In genomic region chr7:36986429-36987362, GRCh38 we compare ENCODE assay signal across 8 cellular contexts.
DNase-seq lines count a peak whose midpoint lies in the region; ATAC-seq, FAIRE-seq and TF ChIP-seq lines count a peak whose summit lies in the region.

No MANE protein-coding gene starts in this region.

- no peak overlapping the region for H3K14ac ChIP-seq in H1 (ENCODE audit: insufficient read length)

- H3K23me2 ChIP-seq in H1 (ENCODE audit: low read depth, low read length), result no peaks in the 10 kb centered on the region

- H3K4ac ChIP-seq in H1 (replicated peaks; ENCODE audit: insufficient read length, low read depth, low read length), result no peak overlapping the region

- peak; percentile 68 to 95 (median 89) for TF ChIP-seq CTCF in HCT116 (IDR thresholded peaks at IDR 0.05 in 2 of 3, conservative IDR thresholded peaks at IDR 0.05 in 1 of 3; ENCODE audit: borderline replicate concordance in 1 of 3, insufficient read depth in 1 of 3, low read depth in 2 of 3, low read length in 2 of 3)
- peak; percentile 75 to 91 (median 88) for TF ChIP-seq CTCF in H1 (IDR thresholded peaks at IDR 0.05; ENCODE audit: control extremely low read depth in 1 of 3, insufficient read depth in 1 of 3, low read depth in 1 of 3, low read length in 3 of 3)

- no peaks in the 10 kb centered on the region for H3K9me2 ChIP-seq in HCT116 (ENCODE audit: insufficient read depth)

- peak overlapping the region; percentile 77 for H2BK5ac ChIP-seq in H1 (ENCODE audit: low read depth, low read length)

- intact Hi-C loops in HCT116 (cut with micrococcal nuclease), result loop anchor here (1.0 to 5.0 kb wide), 3 partner anchors 196 to 499 kb away; no protein-coding TSS in a partner anchor

- peak overlapping the region; percentile 3; the same call in 1 of the 2 replicates for H3K18ac ChIP-seq in H1 (ENCODE audit: extremely low read depth, low read length)

- peak overlapping the region; percentile 19 for H3K4me2 ChIP-seq in HCT116 (ENCODE audit: low read length)
- peak overlapping the region; percentile 50 to 55 for H3K4me2 ChIP-seq in H1 (ENCODE audit: insufficient read depth in 1 of 2, low read depth in 2 of 2, low read length in 2 of 2)

- WGBS in H1 (ENCODE audit: extremely low coverage in 1 of 2, insufficient coverage in 1 of 2, insufficient read length in 1 of 2, insufficient replicate concordance in 2 of 2, low coverage in 1 of 2, low lambda C conversion rate in 2 of 2, missing lambda C conversion rate in 1 of 2), 2 experiments, result 52% methylated on average over 14 of the region's 14 CpGs; no CpG with 5 or more reads in 1 of the 2 experiments
- WGBS in mesodermal cell (ENCODE audit: insufficient coverage in 2 of 2), 2 experiments, result 41 to 43% methylated on average over 11 to 13 of the region's 14 CpGs

- POLR2A ChIA-PET in HCT116 (lab: Charles Lee), result no interaction called here
- POLR2A ChIA-PET in H1 (lab: Charles Lee; ENCODE audit: partially characterized antibody), result no interaction called here

- ATAC-seq in HCT116 (peak; percentile 94), GM21737 (IDR thresholded peaks at IDR 0.05; ENCODE audit: unreplicated experiment) (no peak)

- H3K9me3 ChIP-seq in HCT116 (ENCODE audit: control insufficient read depth in 1 of 2, insufficient read depth in 1 of 2, low read depth in 1 of 2, low read length in 2 of 2), result no peaks in the 10 kb centered on the region
- no peaks in the 10 kb centered on the region for H3K9me3 ChIP-seq in H1 (ENCODE audit: insufficient read depth in 2 of 2, low read depth in 1 of 2, low read length in 1 of 2)
- no peaks in the 10 kb centered on the region for H3K9me3 ChIP-seq in mesodermal cell (ENCODE audit: control insufficient read depth, low read length)

- H3K27me3 ChIP-seq in HCT116 (ENCODE audit: insufficient read depth, low read length) (no peaks in the 10 kb centered on the region), H1 (replicated peaks in 1 of 4; ENCODE audit: control insufficient read depth in 3 of 4, extremely low read depth in 1 of 4, insufficient read depth in 3 of 4, low read length in 3 of 4) (no peaks in the 10 kb centered on the region)

- DNase-seq in COLO829 (ENCODE audit: low spot score) (peak; percentile 88), HCT116 (ENCODE audit: low read depth, low spot score) (peak; percentile 34), NCI-H460 (ENCODE audit: extremely low read depth, low read depth) (peak; percentile 47), H1 (ENCODE audit: low read depth in 1 of 2, low spot score in 2 of 2) (peak; percentile 41 to 90)
- peak; percentile 88 for DNase-seq in activated CD8-positive, alpha-beta memory T cell treated with anti-CD3 and anti-CD28 coated beads for 24 hours
- DNase-seq in stimulated activated CD8-positive, alpha-beta memory T cell treated with anti-CD3 and anti-CD28 coated beads, Interleukin-7, amount 100 ng/mL, for 1 hour (ENCODE audit: low read depth in 2 of 2), result peak; percentile 7 to 31

- no peak overlapping the region for H4K8ac ChIP-seq in H1 (ENCODE audit: extremely low read depth, insufficient read depth, low read length)

- H3K79me2 ChIP-seq in HCT116 (ENCODE audit: insufficient read depth, low read length), result no peaks in the 10 kb centered on the region
- no peaks in the 10 kb centered on the region for H3K79me2 ChIP-seq in H1 (ENCODE audit: control insufficient read depth in 1 of 2, insufficient read depth in 2 of 2, low read length in 2 of 2)

- H3K4me3 ChIP-seq in HCT116 (replicated peaks in 1 of 2; ENCODE audit: low read depth in 1 of 2, low read length in 2 of 2), result no peak overlapping the region
- peak overlapping the region in 1 of 4 experiments; percentile 21; a peak in 1 of 8 replicates for H3K4me3 ChIP-seq in H1 (ENCODE audit: extremely low read depth in 1 of 4, insufficient read depth in 2 of 4, low read depth in 3 of 4, low read length in 4 of 4)
- H3K4me3 ChIP-seq in mesodermal cell (ENCODE audit: extremely low read depth, insufficient read depth, low read length, poor library complexity, severe bottlenecking), result no peak overlapping the region

- no peak overlapping the region for H2BK20ac ChIP-seq in H1 (ENCODE audit: low read length)

- peak; percentile 79 for TF ChIP-seq RAD21 in HCT116 (IDR thresholded peaks at IDR 0.05; ENCODE audit: low read depth)
- peak; percentile 71 to 81 for TF ChIP-seq RAD21 in H1 (IDR thresholded peaks at IDR 0.05 in 1 of 2, conservative IDR thresholded peaks at IDR 0.05 in 1 of 2; ENCODE audit: low read depth in 2 of 2, low read length in 2 of 2)

- TF ChIP-seq POLR2A in HCT116 (IDR thresholded peaks at IDR 0.05; ENCODE audit: borderline replicate concordance, extremely low read depth, insufficient read depth, insufficient read length), result no peak
- no peak for TF ChIP-seq POLR2A in H1 (IDR thresholded peaks at IDR 0.05; ENCODE audit: control extremely low read depth in 1 of 2, low read depth in 2 of 2, low read length in 2 of 2)

- peak in 1 of 2 experiments; percentile 53; a peak in 1 of 3 replicates for TF ChIP-seq EP300 in H1 (IDR thresholded peaks at IDR 0.05; ENCODE audit: borderline replicate concordance in 1 of 2, low read depth in 2 of 2, low read length in 2 of 2)

- FAIRE-seq in H1 (lab: Jason Lieb, UNC), result peak; percentile 87

- H3K79me1 ChIP-seq in H1 (ENCODE audit: low read depth, low read length), result no peaks in the 10 kb centered on the region

- RAD21 ChIA-PET in HCT116 (lab: Charles Lee; ENCODE audit: low non-redundant PET in 1 of 2, low total read pairs in 2 of 2, uncharacterized antibody in 2 of 2, unreplicated experiment in 2 of 2), result interaction anchor here in 1 of 2 experiments (1.5 kb wide), 1 partner anchor 195 kb away, joined by 6 read pairs; no protein-coding TSS in a partner anchor

- H2AK5ac ChIP-seq in H1 (ENCODE audit: low read depth, low read length), result no peak overlapping the region

- H2BK120ac ChIP-seq in H1 (replicated peaks; ENCODE audit: low read depth, low read length), result no peak overlapping the region

- peaks cover 4 to 7% of the 10 kb centered on the region in 2 experiments; a peak in 3 of 4 replicates for H3K4me1 ChIP-seq in HCT116 (ENCODE audit: control insufficient read depth in 1 of 2, insufficient read depth in 2 of 2, low read length in 2 of 2)
- H3K4me1 ChIP-seq in H1 (replicated peaks in 1 of 4; ENCODE audit: control insufficient read depth in 3 of 4, insufficient read depth in 4 of 4, low read length in 3 of 4), result peaks cover 0 to 14% (median 0%) of the 10 kb centered on the region in 4 experiments; a peak in 3 of 7 replicates
- peaks cover 5% of the 10 kb centered on the region for H3K4me1 ChIP-seq in mesodermal cell (ENCODE audit: control insufficient read depth, insufficient read depth, low read length, poor library complexity, severe bottlenecking)

- no peak overlapping the region for H3K56ac ChIP-seq in H1 (replicated peaks; ENCODE audit: insufficient read length, low read depth, low read length)

- no peak overlapping the region for H3K9ac ChIP-seq in HCT116 (ENCODE audit: low read length)
- no peak overlapping the region for H3K9ac ChIP-seq in H1 (replicated peaks in 1 of 4; ENCODE audit: extremely low read depth in 1 of 4, low read depth in 3 of 4, low read length in 3 of 4)

- H3K23ac ChIP-seq in H1 (ENCODE audit: insufficient read length), result no peak overlapping the region

- no peak overlapping the region for H2BK15ac ChIP-seq in H1 (ENCODE audit: low read length)

- peak overlapping the region; percentile 90 for H2BK12ac ChIP-seq in H1 (ENCODE audit: low read depth, low read length)

- no peaks in the 10 kb centered on the region for H3K36me3 ChIP-seq in HCT116 (ENCODE audit: control insufficient read depth in 1 of 2, insufficient read depth in 2 of 2, low read length in 2 of 2)
- no peaks in the 10 kb centered on the region for H3K36me3 ChIP-seq in H1 (ENCODE audit: control insufficient read depth in 2 of 4, insufficient read depth in 4 of 4, low read length in 3 of 4)
- no peaks in the 10 kb centered on the region for H3K36me3 ChIP-seq in mesodermal cell (ENCODE audit: control insufficient read depth, insufficient read depth, low read length)

- no peak overlapping the region for H3K27ac ChIP-seq in HCT116 (ENCODE audit: low read depth, low read length)
- H3K27ac ChIP-seq in H1 (ENCODE audit: low read depth, low read length), result peak overlapping the region; percentile 72
- H3K27ac ChIP-seq in mesodermal cell (ENCODE audit: low read depth, low read length, severe bottlenecking), result peak overlapping the region; percentile 1

- CTCF ChIA-PET in HCT116 (lab: Charles Lee), result interaction anchor here (1.0 to 6.5 kb wide), 5 partner anchors 19 to 499 kb away, joined by 3 to 48 read pairs (median 4); no protein-coding TSS in a partner anchor
- CTCF ChIA-PET in H1 (lab: Charles Lee; ENCODE audit: partially characterized antibody), result interaction anchor here (0.5 to 11.2 kb wide), 40 partner anchors 9 to 1033 kb away, joined by 3 to 162 read pairs (median 4); partner anchors contain the start of gene SFRP4

- BruUV-seq in HCT116 (replicated peaks; lab: Mats Ljungman, UMichigan), result no TSS peak

- no peaks in the 10 kb centered on the region for H4K20me1 ChIP-seq in HCT116 (ENCODE audit: insufficient read depth)
- no peaks in the 10 kb centered on the region for H4K20me1 ChIP-seq in H1 (replicated peaks in 1 of 2; ENCODE audit: control insufficient read depth in 1 of 2, insufficient read depth in 2 of 2, low read length in 2 of 2)

- H4K5ac ChIP-seq in H1 (ENCODE audit: insufficient read length, low read depth, low read length), result no peak overlapping the region

- no peak overlapping the region for H4K91ac ChIP-seq in H1 (replicated peaks; ENCODE audit: insufficient read length, low read length)

- H2AFZ ChIP-seq in HCT116 (ENCODE audit: low read depth, low read length, poor library complexity, severe bottlenecking) (peak overlapping the region; percentile 47), H1 (ENCODE audit: low read length) (no peak overlapping the region)

TF ChIP-seq in HCT116, 20 proteins besides CTCF, POLR2A, EP300 and RAD21 (continues in another document):
- TF ChIP-seq ZFX (IDR thresholded peaks at IDR 0.05) (no peak), ELF1 (IDR thresholded peaks at IDR 0.05; ENCODE audit: borderline replicate concordance, low read depth) (no peak), CEBPB (IDR thresholded peaks at IDR 0.05; ENCODE audit: low read depth) (no peak), SP1 (IDR thresholded peaks at IDR 0.05; ENCODE audit: low read depth) (no peak)

TF ChIP-seq in H1, 55 proteins besides CTCF, POLR2A, EP300 and RAD21 (continues in another document):
- TF ChIP-seq SUZ12 (IDR thresholded peaks at IDR 0.05; ENCODE audit: low read length) (no peak), KDM1A (IDR thresholded peaks at IDR 0.05; ENCODE audit: borderline replicate concordance, low read length) (no peak), BRCA1 (IDR thresholded peaks at IDR 0.05; ENCODE audit: low read depth, low read length) (no peak), CHD2 (IDR thresholded peaks at IDR 0.05; ENCODE audit: low read length) (0 out of 2 replicates have a peak, but pooled peaks have one; percentile 34), EGR1 (IDR thresholded peaks at IDR 0.05; ENCODE audit: borderline replicate concordance, low read depth, low read length) (no peak), GTF2F1 (IDR thresholded peaks at IDR 0.05; ENCODE audit: borderline replicate concordance, low read depth, low read length) (no peak), CREB1 (IDR thresholded peaks at IDR 0.05) (0 out of 2 replicates have a peak, but pooled peaks have one; percentile 39), RFX5 (IDR thresholded peaks at IDR 0.05; ENCODE audit: borderline replicate concordance, low read depth, low read length) (no peak), NRF1 (IDR thresholded peaks at IDR 0.05; ENCODE audit: low read depth, low read length) (no peak)

Comparison
In these comparisons a context has a peak if more than half of its experiments do, and no peak if none do; other contexts are left out.
1. DNase-seq: peak in every context shown above with its lines; median percentile 88 in COLO829; 88 in activated CD8-positive, alpha-beta memory T cell treated with anti-CD3 and anti-CD28 coated beads for 24 hours; 66 in H1; 47 in NCI-H460; 34 in HCT116; 19 in stimulated activated CD8-positive, alpha-beta memory T cell treated with anti-CD3 and anti-CD28 coated beads, Interleukin-7, amount 100 ng/mL, for 1 hour.